Comparison of ENCODE assay signal across 27 cellular contexts in the genomic region with DNA sequence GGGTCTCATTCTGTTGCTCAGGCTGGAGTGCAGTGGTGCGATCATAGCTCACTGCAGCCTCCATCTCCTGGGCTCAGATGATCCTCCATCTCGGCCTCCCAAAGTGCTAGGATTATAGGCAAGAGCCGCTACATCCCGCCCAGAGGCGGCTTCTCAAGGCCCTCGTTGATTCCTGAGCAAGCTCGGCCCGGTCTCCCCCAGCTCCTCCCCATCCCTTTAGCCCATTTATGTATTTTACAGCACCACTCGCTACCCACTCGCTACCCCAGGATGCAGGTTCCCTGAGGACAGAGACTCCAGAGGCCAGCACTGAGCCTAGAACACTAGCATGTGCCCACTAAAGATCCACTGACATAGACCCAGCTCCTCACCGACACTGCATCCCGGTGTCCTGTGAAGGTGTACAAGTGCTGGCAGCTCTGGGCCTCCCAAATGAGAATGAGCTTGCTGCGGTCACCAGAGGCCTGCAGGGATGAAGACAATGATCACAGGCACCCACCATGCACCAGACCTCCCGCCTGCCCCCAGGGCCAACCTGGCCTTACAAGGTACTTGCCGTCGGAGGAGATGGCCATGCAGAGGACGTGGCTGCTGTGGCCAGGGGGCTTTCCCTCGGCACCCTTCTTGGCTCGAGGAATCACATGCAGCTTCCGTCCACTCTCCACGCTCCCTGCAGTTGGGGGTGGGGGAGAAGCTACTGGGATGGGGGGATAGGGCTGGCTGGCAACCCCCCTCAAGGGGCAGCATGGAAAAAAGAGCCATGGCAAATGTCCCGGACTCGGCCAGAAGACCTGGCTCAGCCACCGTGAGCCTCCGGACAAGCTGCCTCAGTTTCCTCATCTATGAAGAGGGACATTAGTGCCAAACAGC. TPM values are rescaled to one million over a fixed set of nuclear protein-coding genes. Genes with fewer than 3 reads are reported as not detected.
A peak's percentile ranks its signal among the peaks of the same experiment; 100 is the strongest.
DNase-seq lines count a peak whose midpoint lies in the region; ATAC-seq, FAIRE-seq and TF ChIP-seq lines count a peak whose summit lies in the region.
"Had no signal": no experiment of that assay in that cellular context is flagged by ENCODE, and none has a peak within 500 bp of the region (broad histone marks: within the 10 kb centered on the region; RNA-seq: fewer than 3 reads in every experiment).

No MANE protein-coding gene starts in this region.

- no peak overlapping the region for H3K18ac ChIP-seq in H9 (ENCODE audit: insufficient read length, low read depth, low read length)

- H2BK20ac ChIP-seq in H9 (ENCODE audit: low read depth, low read length, poor library complexity, severe bottlenecking): no peak overlapping the region

- H3K27me3 Mint-ChIP-seq in H9 (ENCODE audit: low read depth): no peaks in the 10 kb centered on the region; the same call in 1 of the 2 replicates
- H3K27me3 Mint-ChIP-seq: CD8-positive, alpha-beta memory T cell had no signal

- no peak overlapping the region for H4K5ac ChIP-seq in H9 (ENCODE audit: insufficient read length, low read depth, low read length)

- H3K4me2 ChIP-seq in osteoblast (ENCODE audit: insufficient read depth, low read length): no peak overlapping the region
- no peak overlapping the region for H3K4me2 ChIP-seq in H9 (ENCODE audit: insufficient read depth, insufficient read length, low read length)

- no peaks in the 10 kb centered on the region; a peak in 1 of 5 replicates for H3K9me3 Mint-ChIP-seq in H9
- H3K9me3 Mint-ChIP-seq: CD8-positive, alpha-beta memory T cell had no signal

- TF ChIP-seq CTCF in D721Med (IDR thresholded peaks at IDR 0.05; ENCODE audit: insufficient read depth, missing control alignments): no peak
- TF ChIP-seq CTCF in osteoblast (IDR thresholded peaks at IDR 0.05; ENCODE audit: extremely low read depth, low read depth, low read length): no peak
- TF ChIP-seq CTCF in spleen (IDR thresholded peaks at IDR 0.05 in 8 of 11, conservative IDR thresholded peaks at IDR 0.05 in 3 of 11): no peak
- no peak for TF ChIP-seq CTCF in H9 (conservative IDR thresholded peaks at IDR 0.05)

- peaks cover 11% of the 10 kb centered on the region in 2 experiments for H3K4me1 Mint-ChIP-seq in H9

- FAIRE-seq in D721Med (lab: Jason Lieb, UNC): no peak
- FAIRE-seq: GM12891, H1, HTR-8/SVneo, K562, RCC 7860 had no signal

- H3K79me2 ChIP-seq in osteoblast (ENCODE audit: insufficient read depth, low read length) (peaks cover 32% of the 10 kb centered on the region), H9 (ENCODE audit: insufficient read depth, low read length) (peaks cover 9% of the 10 kb centered on the region)

- peaks cover 4% of the 10 kb centered on the region for H3K23me2 ChIP-seq in H9 (ENCODE audit: insufficient read length, low read depth, low read length, poor library complexity, severe bottlenecking)

- no peak overlapping the region for H3K27ac Mint-ChIP-seq in H9
- H3K27ac Mint-ChIP-seq: CD8-positive, alpha-beta memory T cell had no signal

- H2BK120ac ChIP-seq in H9 (ENCODE audit: low read depth, low read length, poor library complexity, severe bottlenecking): no peak overlapping the region

- H3K27ac ChIP-seq in osteoblast (ENCODE audit: low read depth, low read length): no peak overlapping the region
- H3K27ac ChIP-seq in spleen: no peak overlapping the region
- H3K27ac ChIP-seq in H9 (ENCODE audit: insufficient read length, low read depth, low read length): no peak overlapping the region

- no peak for TF ChIP-seq POLR2A in spleen (IDR thresholded peaks at IDR 0.05)

- DNase-seq in AG20443 (ENCODE audit: low spot score) (peak; percentile 5), D721Med (ENCODE audit: insufficient read length, low spot score) (peak; percentile 13), osteoblast (ENCODE audit: insufficient read length, low spot score, missing footprints) (peak; percentile 72), spleen (peak; percentile 63), NCI-H2171 treated with DMSO at 0.1 percent for 48 hours (lab: John Stamatoyannopoulos, UW) (no peak), H9 (no peak), cerebellar cortex (ENCODE audit: low spot score) (no peak)
- DNase-seq: BE2C; CD8-positive, alpha-beta memory T cell; DMS79 treated with DMSO at 0.1 percent for 48 hours; GF-D8; Kasumi-1; NCI-H1092 treated with DMSO at 0.1 percent for 48 hours; NCI-H1436; NCI-H187; NCI-H2081 treated with DMSO at 0.1 percent for 48 hours; NCI-H524; NCI-H774 had no signal

- WGBS in spleen, 5 donors: 96 to 98% (median 98%) methylated on average over 25 of the region's 25 CpGs
- WGBS in H9 (ENCODE audit: extremely low coverage, insufficient read length, low lambda C conversion rate): no CpG with 5 or more reads among the region's 25 CpGs

- no peak overlapping the region for H3K4ac ChIP-seq in H9 (ENCODE audit: low read depth, low read length)

- peaks cover 58 to 88% (median 77%) of the 10 kb centered on the region in 3 experiments; a peak in 6 of 7 replicates for H3K36me3 Mint-ChIP-seq in H9 (ENCODE audit: insufficient read depth in 1 of 3, low read depth in 3 of 3)

- H3K36me3 ChIP-seq in osteoblast (ENCODE audit: insufficient read depth, low read length): peaks cover 51% of the 10 kb centered on the region
- peaks cover 5 to 83% (median 67%) of the 10 kb centered on the region in 6 donors for H3K36me3 ChIP-seq in spleen

- no peak overlapping the region for H2AK5ac ChIP-seq in H9 (ENCODE audit: insufficient read length, low read length)

- no peak for ATAC-seq in activated CD4-positive, CD25-positive, alpha-beta regulatory T cell treated with anti-CD3 and anti-CD28 coated beads, Interleukin-2, amount 50 U/mL, for 24 hours
- ATAC-seq: K562 had no signal

- H2BK5ac ChIP-seq in H9 (ENCODE audit: insufficient read length, low read length): no peak overlapping the region

- H2AFZ ChIP-seq in osteoblast (ENCODE audit: low read length) (no peak overlapping the region), H9 (ENCODE audit: low read length) (no peak overlapping the region)

- H2BK12ac ChIP-seq in H9 (ENCODE audit: insufficient read length, low read depth, low read length): no peak overlapping the region

- H3T11ph ChIP-seq in H9 (ENCODE audit: low read length): no peak overlapping the region

- H4K8ac ChIP-seq in H9 (replicated peaks; ENCODE audit: insufficient read length, low read depth, low read length): no peak overlapping the region

- H3K4me3 ChIP-seq in osteoblast (ENCODE audit: insufficient read depth, low read length) (no peak overlapping the region), spleen (no peak overlapping the region)
- H3K4me3 ChIP-seq: K562 had no signal

- no peak overlapping the region for H3K14ac ChIP-seq in H9 (ENCODE audit: insufficient read depth, low read length)

- no peak overlapping the region for H3K9ac ChIP-seq in H9 (ENCODE audit: extremely low read depth, insufficient read length, low read length)

- intact Hi-C loops in spleen (cut with DNase I; ENCODE audit: low total_unique reads): no loop called here

- H4K20me1 ChIP-seq in osteoblast (ENCODE audit: insufficient read depth, low read length) (peaks cover 7% of the 10 kb centered on the region), H9 (ENCODE audit: control insufficient read depth, insufficient read depth, insufficient read length) (no peaks in the 10 kb centered on the region)

- peaks cover 8% of the 10 kb centered on the region for H3K4me1 ChIP-seq in osteoblast (ENCODE audit: insufficient read depth, low read length)
- H3K4me1 ChIP-seq in spleen: peaks cover 4 to 20% (median 14%) of the 10 kb centered on the region in 6 donors
- 0 out of 2 replicates have a peak, but pooled peaks cover 2% of the 10 kb centered on the region for H3K4me1 ChIP-seq in H9 (ENCODE audit: insufficient read depth, low read length)
- H3K4me1 ChIP-seq: BE2C had no signal

- H3K27me3 ChIP-seq in osteoblast (ENCODE audit: insufficient read depth, low read length) (no peaks in the 10 kb centered on the region), spleen (replicated peaks in 1 of 7) (no peaks in the 10 kb centered on the region), H9 (ENCODE audit: insufficient read depth, low read length) (no peaks in the 10 kb centered on the region)
- H3K27me3 ChIP-seq: BE2C had no signal

- peaks cover 12% of the 10 kb centered on the region for H3K79me1 ChIP-seq in H9 (ENCODE audit: insufficient read depth, low read depth, low read length, poor library complexity, severe bottlenecking)

- H3K23ac ChIP-seq in H9 (ENCODE audit: insufficient read length, low read depth, low read length): no peak overlapping the region

- H4K91ac ChIP-seq in H9 (ENCODE audit: insufficient read length, low read depth, low read length): no peak overlapping the region

- H3K9me3 ChIP-seq in osteoblast (ENCODE audit: low read depth, low read length) (no peaks in the 10 kb centered on the region), spleen (no peaks in the 10 kb centered on the region), H9 (ENCODE audit: control insufficient read depth, low read depth, low read length) (no peaks in the 10 kb centered on the region)
- H3K9me3 ChIP-seq: BE2C had no signal

- H3K4me3 Mint-ChIP-seq in H9: no peak overlapping the region
- H3K4me3 Mint-ChIP-seq: CD14-positive monocyte; CD8-positive, alpha-beta memory T cell had no signal

- no peak overlapping the region for H2BK15ac ChIP-seq in H9 (ENCODE audit: low read depth, low read length)

- no peak overlapping the region for H3K56ac ChIP-seq in H9 (ENCODE audit: insufficient read length, low read depth, low read length)

RNA-seq across cellular contexts. Expression of a gene that starts 5.6 kb away (rescaled TPM):
- 18.0 and 20.6 TPM in 2 replicates for total RNA-seq in osteoblast
- 10 to 100 TPM in 6 of 7 donors, 1 to 10 TPM in 1; 9.5 to 20.6 (median 12.5) TPM for total RNA-seq in spleen
- polyA plus RNA-seq in spleen: 10 to 100 TPM; 18.5 to 26.6 (median 21.2) TPM
- total RNA-seq in H9 (2021): 64.0 and 67.1 TPM in 2 replicates

RNA-seq across cellular contexts. Expression of a gene that starts 6.0 kb away (rescaled TPM):
- 39.2 and 46.0 TPM in 2 replicates for total RNA-seq in osteoblast
- total RNA-seq in spleen: 10 to 100 TPM; 23.1 to 34.2 (median 28.2) TPM
- polyA plus RNA-seq in spleen: 10 to 100 TPM in 2 of 3 donors, 1 to 10 TPM in 1; 8.2 to 18.9 (median 16.5) TPM
- 1.3 and 2.1 TPM in 2 replicates for total RNA-seq in H9 (2021)

RNA-seq across cellular contexts. Expression of a gene that starts 19.1 kb away (rescaled TPM):
- total RNA-seq in osteoblast: under 0.01 TPM in 1 of 2 replicates, not detected in the other
- total RNA-seq in spleen: under 1 TPM in 1 of 7 donors, not detected in 6; 0.39 TPM
- polyA plus RNA-seq in spleen: under 1 TPM; 0.04 to 0.06 (median 0.05) TPM
- 0.13 and 0.33 TPM in 2 replicates for total RNA-seq in H9 (2021)
- total RNA-seq: A673; CD8-positive, alpha-beta memory T cell; K562 had no signal
- polyA plus RNA-seq: CD14-positive monocyte; CD8-positive, alpha-beta memory T cell; K562 had no signal

RNA-seq across cellular contexts. Expression of a gene that starts 31.1 kb away (rescaled TPM):
- total RNA-seq in osteoblast (19.7 and 22.4 TPM in 2 replicates), spleen (10 to 100 TPM; 17.1 to 24.6 (median 20.7) TPM), H9 (2021) (20.9 and 24.6 TPM in 2 replicates)
- polyA plus RNA-seq in spleen: 10 to 100 TPM; 12.8 to 41.7 (median 23.2) TPM

RNA-seq across cellular contexts. Expression of a gene that starts 33.0 kb away (rescaled TPM):
- total RNA-seq in osteoblast (not detected in 2 replicates), spleen (not detected), H9 (2021) (not detected in 2 replicates)
- not detected for polyA plus RNA-seq in spleen
- total RNA-seq: A673; CD8-positive, alpha-beta memory T cell; H1; K562; M059J had no signal
- polyA plus RNA-seq: CD14-positive monocyte; CD8-positive, alpha-beta memory T cell; H1; K562 had no signal

Comparison
In these comparisons a context has a peak if more than half of its experiments do, and no peak if none do; other contexts are left out.
1. DNase-seq: peak in AG20443 (single experiment), D721Med (single experiment), osteoblast (single experiment) and spleen (single experiment); none in NCI-H2171 treated with DMSO at 0.1 percent for 48 hours (single experiment), H9 (single experiment) and cerebellar cortex (single experiment).